Comparison of ENCODE assay signal across 16 cellular contexts in genomic region chr6:30005482-30005881, GRCh38. TPM values are rescaled to one million over a fixed set of nuclear protein-coding genes. Genes with fewer than 3 reads are reported as not detected.
A peak's percentile ranks its signal among the peaks of the same experiment; 100 is the strongest.
DNase-seq lines count a peak whose midpoint lies in the region; ATAC-seq and TF ChIP-seq lines count a peak whose summit lies in the region.
"Had no signal": no experiment of that assay in that cellular context is flagged by ENCODE, and none has a peak within 500 bp of the region (broad histone marks: within the 10 kb centered on the region; RNA-seq: fewer than 3 reads in every experiment).

No MANE protein-coding gene starts in this region.

- peaks cover 39% of the 10 kb centered on the region for H3K27me3 Mint-ChIP-seq in stimulated activated naive CD8-positive, alpha-beta T cell treated with anti-CD3 and anti-CD28 coated beads, Interleukin-15, Interleukin-2, amounts not matched to agents 100 ng/mL and 50 ng/mL, for 24 hours
- peaks cover 24% of the 10 kb centered on the region for H3K27me3 Mint-ChIP-seq in T-helper 17 cell

- peaks cover 19% of the 10 kb centered on the region for H3K4me1 Mint-ChIP-seq in stimulated activated naive CD8-positive, alpha-beta T cell treated with anti-CD3 and anti-CD28 coated beads, Interleukin-15, Interleukin-2, amounts not matched to agents 100 ng/mL and 50 ng/mL, for 24 hours (ENCODE audit: low read depth)
- peaks cover 14% of the 10 kb centered on the region for H3K4me1 Mint-ChIP-seq in T-helper 17 cell

- TF ChIP-seq POLR2A in vagina (IDR thresholded peaks at IDR 0.05) = no peak

- H3K4me1 ChIP-seq in lower lobe of right lung (peaks cover 14% of the 10 kb centered on the region), vagina (peaks cover 19% of the 10 kb centered on the region)

- H3K27ac ChIP-seq in lower lobe of right lung (no peak overlapping the region), vagina (peak overlapping the region; percentile 53)
- H3K27ac ChIP-seq: SK-N-MC had no signal

- intact Hi-C loops in lower lobe of right lung (cut with DNase I) (no loop called here), vagina (cut with DNase I) (no loop called here)

- H3K27me3 ChIP-seq in lower lobe of right lung (ENCODE audit: low read depth) (no peaks in the 10 kb centered on the region), vagina (no peaks in the 10 kb centered on the region)

- H3K4me3 Mint-ChIP-seq in stimulated activated naive CD8-positive, alpha-beta T cell treated with anti-CD3 and anti-CD28 coated beads, Interleukin-15, Interleukin-2, amounts not matched to agents 100 ng/mL and 50 ng/mL, for 24 hours = peak overlapping the region; percentile 62
- peak overlapping the region; percentile 88 for H3K4me3 Mint-ChIP-seq in T-helper 17 cell

- no peak for TF ChIP-seq CTCF in lower lobe of right lung (IDR thresholded peaks at IDR 0.05)
- TF ChIP-seq CTCF in vagina (IDR thresholded peaks at IDR 0.05) = no peak

- no peak for ATAC-seq in stimulated activated naive CD8-positive, alpha-beta T cell treated with anti-CD3 and anti-CD28 coated beads, Interleukin-15, Interleukin-2, amounts not matched to agents 100 U/mL and 50 U/mL, for 24 hours
- ATAC-seq in T-helper 17 cell (no peak), lower lobe of right lung (no peak), GM18519 (IDR thresholded peaks at IDR 0.05; ENCODE audit: low FRiP score, unreplicated experiment) (no peak), GM21423 (IDR thresholded peaks at IDR 0.05; ENCODE audit: unreplicated experiment) (no peak)

- no peaks in the 10 kb centered on the region for H3K9me3 Mint-ChIP-seq in stimulated activated naive CD8-positive, alpha-beta T cell treated with anti-CD3 and anti-CD28 coated beads, Interleukin-15, Interleukin-2, amounts not matched to agents 100 ng/mL and 50 ng/mL, for 24 hours

- H3K4me3 ChIP-seq in lower lobe of right lung (peak overlapping the region; percentile 63), vagina (no peak overlapping the region)
- H3K4me3 ChIP-seq: SK-N-MC had no signal

- peaks cover 18% of the 10 kb centered on the region for H3K36me3 Mint-ChIP-seq in stimulated activated naive CD8-positive, alpha-beta T cell treated with anti-CD3 and anti-CD28 coated beads, Interleukin-15, Interleukin-2, amounts not matched to agents 100 ng/mL and 50 ng/mL, for 24 hours (ENCODE audit: low read depth)
- peaks cover 6% of the 10 kb centered on the region for H3K36me3 Mint-ChIP-seq in T-helper 17 cell (ENCODE audit: low read depth)

- no peak for DNase-seq in stimulated activated naive CD8-positive, alpha-beta T cell treated with anti-CD3 and anti-CD28 coated beads, Interleukin-15, Interleukin-2, amounts not matched to agents 100 U/mL and 50 U/mL, for 24 hours
- no peak for DNase-seq in T-helper 17 cell
- no peak for DNase-seq in lower lobe of right lung
- no peak for DNase-seq in vagina (ENCODE audit: extremely low spot score in 2 of 2)
- DNase-seq in ACHN = no peak
- DNase-seq: activated naive CD4-positive, alpha-beta T cell treated with anti-CD3 and anti-CD28 coated beads, Interleukin-2, amount 50 U/mL, for 16 hours; AML-193; effector CD4-positive, alpha-beta T cell; hippocampal formation; NCI-H187; NCI-H510A; stimulated activated CD4-positive, alpha-beta T cell treated with anti-CD3 and anti-CD28 coated beads, Interleukin-15, amount 100 ng/mL, for 24 hours had no signal

- in situ Hi-C loops in ACHN (cut with HindIII; ENCODE audit: low pct_ligation_motif_present, low pct_unique_long_range_greater_than_20kb, low sequenced_read_pairs) = no loop called here

- H3K27ac Mint-ChIP-seq in stimulated activated naive CD8-positive, alpha-beta T cell treated with anti-CD3 and anti-CD28 coated beads, Interleukin-15, Interleukin-2, amounts not matched to agents 100 ng/mL and 50 ng/mL, for 24 hours = no peak overlapping the region
- no peak overlapping the region for H3K27ac Mint-ChIP-seq in T-helper 17 cell

- H3K9me3 ChIP-seq in T-helper 17 cell (ENCODE audit: control insufficient read depth, low read length, poor library complexity, severe bottlenecking) (no peaks in the 10 kb centered on the region), lower lobe of right lung (no peaks in the 10 kb centered on the region), vagina (no peaks in the 10 kb centered on the region)

- no peaks in the 10 kb centered on the region for H3K36me3 ChIP-seq in lower lobe of right lung
- H3K36me3 ChIP-seq in vagina = no peaks in the 10 kb centered on the region

RNA-seq across cellular contexts. Expression of gene POLR1H, which starts 55.6 kb away (rescaled TPM):
- total RNA-seq in T-helper 17 cell (10 to 100 TPM; 28.9 to 31.7 TPM), lower lobe of right lung (22.4 TPM), vagina (31.2 TPM)
